ENCODE assay signal across 20 cellular contexts in the genomic region with DNA sequence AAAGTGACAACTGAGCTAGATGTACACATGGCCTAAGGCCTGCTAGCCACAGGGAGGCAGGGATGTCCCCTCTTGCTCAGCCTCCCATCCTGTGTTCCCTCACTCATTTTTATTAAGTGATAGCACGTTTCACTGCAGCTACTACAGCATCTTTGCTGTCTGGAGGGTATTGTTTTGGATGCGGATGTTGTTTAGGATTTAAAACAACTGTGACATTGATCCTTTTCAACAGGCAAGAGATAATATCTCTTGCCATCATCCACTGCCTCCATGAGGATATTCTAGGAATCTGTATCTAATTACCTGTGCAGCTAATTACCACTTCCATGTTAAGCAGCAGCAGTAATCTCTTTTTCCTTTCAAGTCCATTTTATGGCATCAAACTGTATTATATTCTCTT.
DNase-seq lines count a peak whose midpoint lies in the region; ATAC-seq, FAIRE-seq and TF ChIP-seq lines count a peak whose summit lies in the region.
"Had no signal": no experiment of that assay in that cellular context is flagged by ENCODE, and none has a peak within 500 bp of the region (broad histone marks: within the 10 kb centered on the region; RNA-seq: fewer than 3 reads in every experiment).

No MANE protein-coding gene starts in this region.

- H2BK20ac ChIP-seq in H9 (ENCODE audit: low read depth, low read length, poor library complexity, severe bottlenecking) (no peak overlapping the region), H1 (ENCODE audit: low read length) (no peak overlapping the region)

- TF ChIP-seq CTCF in BE2C (IDR thresholded peaks at IDR 0.05; ENCODE audit: low read depth, low read length): peak; percentile 47
- TF ChIP-seq CTCF in H9 (conservative IDR thresholded peaks at IDR 0.05): no peak
- TF ChIP-seq CTCF in H1 (IDR thresholded peaks at IDR 0.05; ENCODE audit: control extremely low read depth in 1 of 3, insufficient read depth in 1 of 3, low read depth in 1 of 3, low read length in 3 of 3): no peak
- no peak for TF ChIP-seq CTCF in osteoblast (IDR thresholded peaks at IDR 0.05; ENCODE audit: extremely low read depth, low read depth, low read length)

- POLR2A ChIA-PET in H1 (lab: Charles Lee; ENCODE audit: partially characterized antibody): no interaction called here

- H3K4me2 ChIP-seq in H9 (ENCODE audit: insufficient read depth, insufficient read length, low read length) (no peak overlapping the region), H1 (ENCODE audit: insufficient read depth in 1 of 2, low read depth in 2 of 2, low read length in 2 of 2) (no peak overlapping the region), osteoblast (ENCODE audit: insufficient read depth, low read length) (no peak overlapping the region)
- H3K4me2 ChIP-seq: BLaER1 treated with 17β-estradiol and CSF1 and Interleukin-3, amounts not matched to agents 10 nM and 100 nM had no signal

- H3K36me3 ChIP-seq in BE2C (no peaks in the 10 kb centered on the region), H1 (ENCODE audit: control insufficient read depth in 2 of 4, insufficient read depth in 4 of 4, low read length in 3 of 4) (no peaks in the 10 kb centered on the region), osteoblast (ENCODE audit: insufficient read depth, low read length) (no peaks in the 10 kb centered on the region)
- H3K36me3 ChIP-seq: BLaER1 treated with 17β-estradiol and CSF1 and Interleukin-3, amounts not matched to agents 10 nM and 100 nM had no signal

- no peaks in the 10 kb centered on the region for H3K79me1 ChIP-seq in H9 (ENCODE audit: insufficient read depth, low read depth, low read length, poor library complexity, severe bottlenecking)
- H3K79me1 ChIP-seq in H1 (ENCODE audit: low read depth, low read length): no peaks in the 10 kb centered on the region

- H3K9ac ChIP-seq in H9 (ENCODE audit: extremely low read depth, insufficient read length, low read length): no peak overlapping the region
- H3K9ac ChIP-seq in H1 (replicated peaks in 1 of 4; ENCODE audit: extremely low read depth in 1 of 4, low read depth in 3 of 4, low read length in 3 of 4): no peak overlapping the region
- H3K9ac ChIP-seq: BLaER1 treated with 17β-estradiol and CSF1 and Interleukin-3, amounts not matched to agents 10 nM and 100 nM had no signal

- H4K20me1 ChIP-seq in H9 (ENCODE audit: control insufficient read depth, insufficient read depth, insufficient read length): no peaks in the 10 kb centered on the region
- no peaks in the 10 kb centered on the region for H4K20me1 ChIP-seq in H1 (replicated peaks in 1 of 2; ENCODE audit: control insufficient read depth in 1 of 2, insufficient read depth in 2 of 2, low read length in 2 of 2)
- H4K20me1 ChIP-seq in osteoblast (ENCODE audit: insufficient read depth, low read length): no peaks in the 10 kb centered on the region
- H4K20me1 ChIP-seq: BLaER1 treated with 17β-estradiol and CSF1 and Interleukin-3, amounts not matched to agents 10 nM and 100 nM had no signal

- no peak overlapping the region for H2AK5ac ChIP-seq in H9 (ENCODE audit: insufficient read length, low read length)
- H2AK5ac ChIP-seq in H1 (ENCODE audit: low read depth, low read length): no peak overlapping the region

- no CpG with 5 or more reads among the region's 2 CpGs for WGBS in H9 (ENCODE audit: extremely low coverage, insufficient read length, low lambda C conversion rate)
- WGBS in H1 (ENCODE audit: extremely low coverage in 1 of 2, insufficient coverage in 1 of 2, insufficient read length in 1 of 2, insufficient replicate concordance in 2 of 2, low coverage in 1 of 2, low lambda C conversion rate in 2 of 2, missing lambda C conversion rate in 1 of 2), 2 experiments: 92% methylated on average over 2 of the region's 2 CpGs; no CpG with 5 or more reads in 1 of the 2 experiments

- H3K4me3 Mint-ChIP-seq in H9: no peak overlapping the region
- H3K4me3 Mint-ChIP-seq: CD4-positive, alpha-beta T cell; CD8-positive, alpha-beta T cell had no signal

- H4K8ac ChIP-seq in H9 (replicated peaks; ENCODE audit: insufficient read length, low read depth, low read length) (no peak overlapping the region), H1 (ENCODE audit: extremely low read depth, insufficient read depth, low read length) (no peak overlapping the region)

- no peak overlapping the region for H3T11ph ChIP-seq in H9 (ENCODE audit: low read length)

- H2AFZ ChIP-seq in H9 (ENCODE audit: low read length): no peak overlapping the region
- H2AFZ ChIP-seq in H1 (ENCODE audit: low read length): no peak overlapping the region
- H2AFZ ChIP-seq in osteoblast (ENCODE audit: low read length): no peak overlapping the region

- peaks cover 11% of the 10 kb centered on the region for H3K4me1 ChIP-seq in BE2C
- no peaks in the 10 kb centered on the region for H3K4me1 ChIP-seq in H9 (ENCODE audit: insufficient read depth, low read length)
- H3K4me1 ChIP-seq in H1 (replicated peaks in 1 of 4; ENCODE audit: control insufficient read depth in 3 of 4, insufficient read depth in 4 of 4, low read length in 3 of 4): peaks cover 0 to 5% (median 2%) of the 10 kb centered on the region in 4 experiments; a peak in 1 of 7 replicates
- H3K4me1 ChIP-seq in osteoblast (ENCODE audit: insufficient read depth, low read length): peaks cover 12% of the 10 kb centered on the region

- H2BK120ac ChIP-seq in H9 (ENCODE audit: low read depth, low read length, poor library complexity, severe bottlenecking) (no peak overlapping the region), H1 (replicated peaks; ENCODE audit: low read depth, low read length) (no peak overlapping the region)

- no peaks in the 10 kb centered on the region for H3K79me2 ChIP-seq in H9 (ENCODE audit: insufficient read depth, low read length)
- H3K79me2 ChIP-seq in H1 (ENCODE audit: control insufficient read depth in 1 of 2, insufficient read depth in 2 of 2, low read length in 2 of 2): no peaks in the 10 kb centered on the region
- H3K79me2 ChIP-seq in osteoblast (ENCODE audit: insufficient read depth, low read length): no peaks in the 10 kb centered on the region

- H2BK15ac ChIP-seq in H9 (ENCODE audit: low read depth, low read length): no peak overlapping the region; the same call in 1 of the 2 replicates
- no peak overlapping the region for H2BK15ac ChIP-seq in H1 (ENCODE audit: low read length)

- no peak for TF ChIP-seq POLR2A in H1 (IDR thresholded peaks at IDR 0.05; ENCODE audit: control extremely low read depth in 1 of 2, low read depth in 2 of 2, low read length in 2 of 2)

- FAIRE-seq in H1 (lab: Jason Lieb, UNC): no peak
- FAIRE-seq: A204.1, D721Med, G401.6, GM12878, GM12892, GM18507 had no signal

- no peaks in the 10 kb centered on the region for H3K36me3 Mint-ChIP-seq in H9 (ENCODE audit: insufficient read depth in 1 of 3, low read depth in 3 of 3)
- H3K36me3 Mint-ChIP-seq: CD8-positive, alpha-beta T cell had no signal

- no peak overlapping the region for H3K56ac ChIP-seq in H9 (ENCODE audit: insufficient read length, low read depth, low read length)
- no peak overlapping the region for H3K56ac ChIP-seq in H1 (replicated peaks; ENCODE audit: insufficient read length, low read depth, low read length)

- no peaks in the 10 kb centered on the region for H3K9me3 ChIP-seq in BE2C
- H3K9me3 ChIP-seq in H9 (ENCODE audit: control insufficient read depth, low read depth, low read length): no peaks in the 10 kb centered on the region
- no peaks in the 10 kb centered on the region for H3K9me3 ChIP-seq in H1 (ENCODE audit: insufficient read depth in 2 of 2, low read depth in 1 of 2, low read length in 1 of 2)
- no peaks in the 10 kb centered on the region for H3K9me3 ChIP-seq in osteoblast (ENCODE audit: low read depth, low read length)
- H3K9me3 ChIP-seq: BLaER1 treated with 17β-estradiol and CSF1 and Interleukin-3, amounts not matched to agents 10 nM and 100 nM had no signal

- H4K5ac ChIP-seq in H9 (ENCODE audit: insufficient read length, low read depth, low read length) (no peak overlapping the region), H1 (ENCODE audit: insufficient read length, low read depth, low read length) (no peak overlapping the region)

- peaks cover 12 to 13% of the 10 kb centered on the region in 2 experiments for H3K4me1 Mint-ChIP-seq in H9

- no peaks in the 10 kb centered on the region for H3K9me3 Mint-ChIP-seq in H9
- H3K9me3 Mint-ChIP-seq: CD4-positive, alpha-beta T cell had no signal

- H3K23me2 ChIP-seq in H9 (ENCODE audit: insufficient read length, low read depth, low read length, poor library complexity, severe bottlenecking) (no peaks in the 10 kb centered on the region), H1 (ENCODE audit: low read depth, low read length) (peaks cover 2% of the 10 kb centered on the region; the same call in 1 of the 2 replicates)

- H3K4me3 ChIP-seq in BE2C (ENCODE audit: low read depth, low read length) (no peak overlapping the region), H1 (ENCODE audit: extremely low read depth in 1 of 4, insufficient read depth in 2 of 4, low read depth in 3 of 4, low read length in 4 of 4) (no peak overlapping the region), osteoblast (ENCODE audit: insufficient read depth, low read length) (no peak overlapping the region)
- H3K4me3 ChIP-seq: BLaER1 treated with 17β-estradiol and CSF1 and Interleukin-3, amounts not matched to agents 10 nM and 100 nM; GM12878 had no signal

- no peak overlapping the region for H3K27ac ChIP-seq in H9 (ENCODE audit: insufficient read length, low read depth, low read length)
- H3K27ac ChIP-seq in H1 (ENCODE audit: low read depth, low read length): no peak overlapping the region
- no peak overlapping the region for H3K27ac ChIP-seq in osteoblast (ENCODE audit: low read depth, low read length)
- H3K27ac ChIP-seq: BLaER1 treated with 17β-estradiol and CSF1 and Interleukin-3, amounts not matched to agents 10 nM and 100 nM; C4-2B had no signal

- no peak overlapping the region for H3K18ac ChIP-seq in H9 (ENCODE audit: insufficient read length, low read depth, low read length)
- no peak overlapping the region for H3K18ac ChIP-seq in H1 (ENCODE audit: extremely low read depth, low read length)

- H3K27me3 ChIP-seq in BE2C (no peaks in the 10 kb centered on the region), H9 (ENCODE audit: insufficient read depth, low read length) (no peaks in the 10 kb centered on the region), H1 (replicated peaks in 1 of 4; ENCODE audit: control insufficient read depth in 3 of 4, extremely low read depth in 1 of 4, insufficient read depth in 3 of 4, low read length in 3 of 4) (no peaks in the 10 kb centered on the region), osteoblast (ENCODE audit: insufficient read depth, low read length) (no peaks in the 10 kb centered on the region)
- H3K27me3 ChIP-seq: BLaER1 treated with 17β-estradiol and CSF1 and Interleukin-3, amounts not matched to agents 10 nM and 100 nM had no signal

- DNase-seq in BE2C (peak; percentile 15), H9 (no peak), H1 (ENCODE audit: low read depth in 1 of 2, low spot score in 2 of 2) (no peak), osteoblast (ENCODE audit: insufficient read length, low spot score, missing footprints) (no peak)
- DNase-seq: 8988T; ACHN; Caco-2; Calu3; CD4-positive, alpha-beta T cell; CD8-positive, alpha-beta T cell; DMS79 treated with DMSO at 0.1 percent for 48 hours had no signal

- H2BK12ac ChIP-seq in H9 (ENCODE audit: insufficient read length, low read depth, low read length) (no peak overlapping the region), H1 (ENCODE audit: low read depth, low read length) (0 out of 2 replicates have a peak overlapping the region, but pooled peaks have one; percentile 81)

- no peak overlapping the region for H2BK5ac ChIP-seq in H9 (ENCODE audit: insufficient read length, low read length)
- H2BK5ac ChIP-seq in H1 (ENCODE audit: low read depth, low read length): no peak overlapping the region

- H3K14ac ChIP-seq in H9 (ENCODE audit: insufficient read depth, low read length) (peak overlapping the region; percentile 51; the same call in 1 of the 2 replicates), H1 (ENCODE audit: insufficient read length) (no peak overlapping the region)

- H4K91ac ChIP-seq in H9 (ENCODE audit: insufficient read length, low read depth, low read length): no peak overlapping the region
- H4K91ac ChIP-seq in H1 (replicated peaks; ENCODE audit: insufficient read length, low read length): no peak overlapping the region

- no peak for TF ChIP-seq EP300 in H1 (IDR thresholded peaks at IDR 0.05; ENCODE audit: borderline replicate concordance in 1 of 2, low read depth in 2 of 2, low read length in 2 of 2)

- CTCF ChIA-PET in H1 (lab: Charles Lee; ENCODE audit: partially characterized antibody): interaction anchor here (0.6 to 4.5 kb wide), 11 partner anchors 10 to 1058 kb away, joined by 3 to 31 read pairs (median 4); no protein-coding TSS in a partner anchor

- H3K23ac ChIP-seq in H9 (ENCODE audit: insufficient read length, low read depth, low read length): no peak overlapping the region
- no peak overlapping the region for H3K23ac ChIP-seq in H1 (ENCODE audit: insufficient read length)

- H3K27ac Mint-ChIP-seq in H9: no peak overlapping the region
- H3K27ac Mint-ChIP-seq: CD4-positive, alpha-beta T cell; CD8-positive, alpha-beta T cell had no signal

- ATAC-seq in esophagus mucosa: no peak
- ATAC-seq: CD8-positive, alpha-beta T cell; GM12878 had no signal

- H3K4ac ChIP-seq in H9 (ENCODE audit: low read depth, low read length) (no peak overlapping the region), H1 (replicated peaks; ENCODE audit: insufficient read length, low read depth, low read length) (no peak overlapping the region)

- no peaks in the 10 kb centered on the region for H3K27me3 Mint-ChIP-seq in H9 (ENCODE audit: low read depth)
- H3K27me3 Mint-ChIP-seq: CD4-positive, alpha-beta T cell had no signal

- 0 out of 4 replicates have a peak, but pooled peaks of 1 of the 2 experiments have one; percentile 9 for TF ChIP-seq RAD21 in H1 (IDR thresholded peaks at IDR 0.05 in 1 of 2, conservative IDR thresholded peaks at IDR 0.05 in 1 of 2; ENCODE audit: low read depth in 2 of 2, low read length in 2 of 2)
